1 cellular context compared by ENCODE assay signal in the genomic region with DNA sequence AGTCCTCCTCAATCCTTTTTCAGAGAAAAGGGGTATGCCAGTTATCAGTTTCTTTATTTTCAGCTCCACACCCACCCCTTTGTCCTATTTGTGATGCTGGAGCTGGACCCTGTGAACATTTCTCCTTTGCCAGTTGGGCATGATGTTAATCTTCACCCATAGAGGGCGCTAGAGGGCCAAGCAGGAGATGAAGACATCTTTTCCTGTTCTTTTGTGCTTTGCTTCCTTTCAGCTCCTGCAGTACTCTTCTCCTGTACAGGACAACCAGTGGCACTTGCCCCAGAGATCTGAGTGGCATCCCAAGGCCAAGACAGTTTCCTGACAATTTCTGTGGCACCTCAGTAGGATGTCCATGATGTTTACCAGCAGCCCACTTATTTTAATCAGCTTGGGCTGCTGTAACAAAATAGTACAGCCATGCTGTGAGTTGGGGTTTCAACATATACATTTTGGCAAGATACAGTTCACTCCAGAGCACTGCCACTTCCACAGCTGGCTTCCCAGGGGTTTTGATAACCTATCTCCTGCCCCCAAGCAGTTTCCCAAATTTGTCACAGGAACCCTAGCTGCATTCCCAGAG.
A peak's percentile ranks its signal among the peaks of the same experiment; 100 is the strongest.
TF ChIP-seq lines count a peak whose summit lies in the region.

No MANE protein-coding gene starts in this region.

TF ChIP-seq in HepG2, 621 proteins besides CTCF, POLR2A, EP300 and RAD21 (continued from another document and continues in another):
- TF ChIP-seq, protein P1, sequence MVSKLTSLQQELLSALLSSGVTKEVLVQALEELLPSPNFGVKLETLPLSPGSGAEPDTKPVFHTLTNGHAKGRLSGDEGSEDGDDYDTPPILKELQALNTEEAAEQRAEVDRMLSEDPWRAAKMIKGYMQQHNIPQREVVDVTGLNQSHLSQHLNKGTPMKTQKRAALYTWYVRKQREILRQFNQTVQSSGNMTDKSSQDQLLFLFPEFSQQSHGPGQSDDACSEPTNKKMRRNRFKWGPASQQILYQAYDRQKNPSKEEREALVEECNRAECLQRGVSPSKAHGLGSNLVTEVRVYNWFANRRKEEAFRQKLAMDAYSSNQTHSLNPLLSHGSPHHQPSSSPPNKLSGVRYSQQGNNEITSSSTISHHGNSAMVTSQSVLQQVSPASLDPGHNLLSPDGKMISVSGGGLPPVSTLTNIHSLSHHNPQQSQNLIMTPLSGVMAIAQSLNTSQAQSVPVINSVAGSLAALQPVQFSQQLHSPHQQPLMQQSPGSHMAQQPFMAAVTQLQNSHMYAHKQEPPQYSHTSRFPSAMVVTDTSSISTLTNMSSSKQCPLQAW (CRISPR knock-in tag; IDR thresholded peaks at IDR 0.05): no peak
- TF ChIP-seq SMC3 (IDR thresholded peaks at IDR 0.05; ENCODE audit: low read length): peak; percentile 76; the same call in 1 of the 2 replicates
- TF ChIP-seq, protein P2, sequence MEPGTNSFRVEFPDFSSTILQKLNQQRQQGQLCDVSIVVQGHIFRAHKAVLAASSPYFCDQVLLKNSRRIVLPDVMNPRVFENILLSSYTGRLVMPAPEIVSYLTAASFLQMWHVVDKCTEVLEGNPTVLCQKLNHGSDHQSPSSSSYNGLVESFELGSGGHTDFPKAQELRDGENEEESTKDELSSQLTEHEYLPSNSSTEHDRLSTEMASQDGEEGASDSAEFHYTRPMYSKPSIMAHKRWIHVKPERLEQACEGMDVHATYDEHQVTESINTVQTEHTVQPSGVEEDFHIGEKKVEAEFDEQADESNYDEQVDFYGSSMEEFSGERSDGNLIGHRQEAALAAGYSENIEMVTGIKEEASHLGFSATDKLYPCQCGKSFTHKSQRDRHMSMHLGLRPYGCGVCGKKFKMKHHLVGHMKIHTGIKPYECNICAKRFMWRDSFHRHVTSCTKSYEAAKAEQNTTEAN (CRISPR knock-in tag; conservative IDR thresholded peaks at IDR 0.05): no peak
- TF ChIP-seq JARID2 (CRISPR knock-in tag; IDR thresholded peaks at IDR 0.05; ENCODE audit: insufficient replicate concordance): no peak
- TF ChIP-seq HINFP (CRISPR knock-in tag; IDR thresholded peaks at IDR 0.05; ENCODE audit: low read depth): no peak
- 0 out of 2 replicates have a peak, but pooled peaks have one; percentile 36 for TF ChIP-seq ZNF569 (CRISPR knock-in tag; IDR thresholded peaks at IDR 0.05; ENCODE audit: borderline replicate concordance)
- TF ChIP-seq REL (CRISPR knock-in tag; conservative IDR thresholded peaks at IDR 0.05): no peak
- TF ChIP-seq TEAD3 (CRISPR knock-in tag; optimal IDR thresholded peaks at IDR 0.05; ENCODE audit: borderline replicate concordance): peak; percentile 26
- TF ChIP-seq, protein P3, sequence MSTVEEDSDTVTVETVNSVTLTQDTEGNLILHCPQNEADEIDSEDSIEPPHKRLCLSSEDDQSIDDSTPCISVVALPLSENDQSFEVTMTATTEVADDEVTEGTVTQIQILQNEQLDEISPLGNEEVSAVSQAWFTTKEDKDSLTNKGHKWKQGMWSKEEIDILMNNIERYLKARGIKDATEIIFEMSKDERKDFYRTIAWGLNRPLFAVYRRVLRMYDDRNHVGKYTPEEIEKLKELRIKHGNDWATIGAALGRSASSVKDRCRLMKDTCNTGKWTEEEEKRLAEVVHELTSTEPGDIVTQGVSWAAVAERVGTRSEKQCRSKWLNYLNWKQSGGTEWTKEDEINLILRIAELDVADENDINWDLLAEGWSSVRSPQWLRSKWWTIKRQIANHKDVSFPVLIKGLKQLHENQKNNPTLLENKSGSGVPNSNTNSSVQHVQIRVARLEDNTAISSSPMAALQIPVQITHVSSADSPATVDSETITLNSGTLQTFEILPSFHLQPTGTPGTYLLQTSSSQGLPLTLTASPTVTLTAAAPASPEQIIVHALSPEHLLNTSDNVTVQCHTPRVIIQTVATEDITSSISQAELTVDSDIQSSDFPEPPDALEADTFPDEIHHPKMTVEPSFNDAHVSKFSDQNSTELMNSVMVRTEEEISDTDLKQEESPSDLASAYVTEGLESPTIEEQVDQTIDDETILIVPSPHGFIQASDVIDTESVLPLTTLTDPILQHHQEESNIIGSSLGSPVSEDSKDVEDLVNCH (CRISPR knock-in tag; IDR thresholded peaks at IDR 0.05): no peak
- no peak for TF ChIP-seq ZNF160 (CRISPR knock-in tag; IDR thresholded peaks at IDR 0.05)
- no peak for TF ChIP-seq THAP7 (CRISPR knock-in tag; IDR thresholded peaks at IDR 0.05)
- TF ChIP-seq ATAD3A (CRISPR knock-in tag; IDR thresholded peaks at IDR 0.05): no peak
- no peak for TF ChIP-seq FOXO4 (CRISPR knock-in tag; conservative IDR thresholded peaks at IDR 0.05)
- TF ChIP-seq ZFP41 (CRISPR knock-in tag; IDR thresholded peaks at IDR 0.05; ENCODE audit: borderline replicate concordance): no peak
- no peak for TF ChIP-seq ZFP82 (CRISPR knock-in tag; IDR thresholded peaks at IDR 0.05; ENCODE audit: borderline replicate concordance)
- TF ChIP-seq ZSCAN21 (CRISPR knock-in tag; IDR thresholded peaks at IDR 0.05; ENCODE audit: borderline replicate concordance): no peak
- no peak for TF ChIP-seq CBX1 (IDR thresholded peaks at IDR 0.05; ENCODE audit: low read depth)
- TF ChIP-seq MAF1 (CRISPR knock-in tag; IDR thresholded peaks at IDR 0.05; ENCODE audit: borderline replicate concordance): no peak
- TF ChIP-seq NR2C2 (CRISPR knock-in tag; IDR thresholded peaks at IDR 0.05; ENCODE audit: borderline replicate concordance): no peak
- TF ChIP-seq MAFK (conservative IDR thresholded peaks at IDR 0.05 in 1 of 2, IDR thresholded peaks at IDR 0.05 in 1 of 2; ENCODE audit: low read length in 2 of 2): no peak
- TF ChIP-seq KMT2A (CRISPR knock-in tag; IDR thresholded peaks at IDR 0.05): no peak
- TF ChIP-seq XRCC5 (optimal IDR thresholded peaks at IDR 0.05; ENCODE audit: low read length): peak; percentile 43
- TF ChIP-seq ELF3 (CRISPR knock-in tag; IDR thresholded peaks at IDR 0.05): peak; percentile 47; the same call in 1 of the 2 replicates
- TF ChIP-seq, protein P4, sequence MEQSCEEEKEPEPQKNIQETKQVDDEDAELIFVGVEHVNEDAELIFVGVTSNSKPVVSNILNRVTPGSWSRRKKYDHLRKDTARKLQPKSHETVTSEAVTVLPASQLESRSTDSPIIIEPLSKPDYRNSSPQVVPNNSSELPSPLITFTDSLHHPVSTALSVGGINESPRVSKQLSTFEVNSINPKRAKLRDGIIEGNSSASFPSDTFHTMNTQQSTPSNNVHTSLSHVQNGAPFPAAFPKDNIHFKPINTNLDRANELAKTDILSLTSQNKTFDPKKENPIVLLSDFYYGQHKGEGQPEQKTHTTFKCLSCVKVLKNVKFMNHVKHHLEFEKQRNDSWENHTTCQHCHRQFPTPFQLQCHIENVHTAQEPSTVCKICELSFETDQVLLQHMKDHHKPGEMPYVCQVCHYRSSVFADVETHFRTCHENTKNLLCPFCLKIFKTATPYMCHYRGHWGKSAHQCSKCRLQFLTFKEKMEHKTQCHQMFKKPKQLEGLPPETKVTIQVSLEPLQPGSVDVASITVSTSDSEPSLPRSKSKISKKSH (CRISPR knock-in tag; IDR thresholded peaks at IDR 0.05; ENCODE audit: borderline replicate concordance): no peak
- TF ChIP-seq SYNCRIP (IDR thresholded peaks at IDR 0.05; ENCODE audit: insufficient read depth, low read depth, low read length): no peak
- TF ChIP-seq, protein P5, sequence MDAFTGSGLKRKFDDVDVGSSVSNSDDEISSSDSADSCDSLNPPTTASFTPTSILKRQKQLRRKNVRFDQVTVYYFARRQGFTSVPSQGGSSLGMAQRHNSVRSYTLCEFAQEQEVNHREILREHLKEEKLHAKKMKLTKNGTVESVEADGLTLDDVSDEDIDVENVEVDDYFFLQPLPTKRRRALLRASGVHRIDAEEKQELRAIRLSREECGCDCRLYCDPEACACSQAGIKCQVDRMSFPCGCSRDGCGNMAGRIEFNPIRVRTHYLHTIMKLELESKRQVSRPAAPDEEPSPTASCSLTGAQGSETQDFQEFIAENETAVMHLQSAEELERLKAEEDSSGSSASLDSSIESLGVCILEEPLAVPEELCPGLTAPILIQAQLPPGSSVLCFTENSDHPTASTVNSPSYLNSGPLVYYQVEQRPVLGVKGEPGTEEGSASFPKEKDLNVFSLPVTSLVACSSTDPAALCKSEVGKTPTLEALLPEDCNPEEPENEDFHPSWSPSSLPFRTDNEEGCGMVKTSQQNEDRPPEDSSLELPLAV (CRISPR knock-in tag; conservative IDR thresholded peaks at IDR 0.05; ENCODE audit: low read depth): no peak
- peak; percentile 85 for TF ChIP-seq STAG1 (CRISPR knock-in tag; IDR thresholded peaks at IDR 0.05)
- TF ChIP-seq ZBTB1 (CRISPR knock-in tag; IDR thresholded peaks at IDR 0.05; ENCODE audit: borderline replicate concordance): no peak
- no peak for TF ChIP-seq MTA3 (CRISPR knock-in tag; IDR thresholded peaks at IDR 0.05)
- TF ChIP-seq AKAP8 (CRISPR knock-in tag; IDR thresholded peaks at IDR 0.05): no peak
- no peak for TF ChIP-seq ZNF672 (CRISPR knock-in tag; IDR thresholded peaks at IDR 0.05)
- TF ChIP-seq ZNF839 (CRISPR knock-in tag; IDR thresholded peaks at IDR 0.05; ENCODE audit: borderline replicate concordance): no peak
- TF ChIP-seq ZNF747 (CRISPR knock-in tag; IDR thresholded peaks at IDR 0.05; ENCODE audit: borderline replicate concordance): no peak
- TF ChIP-seq SAP130 (CRISPR knock-in tag; IDR thresholded peaks at IDR 0.05; ENCODE audit: low read depth): no peak
- TF ChIP-seq HNRNPLL (IDR thresholded peaks at IDR 0.05; ENCODE audit: low read depth, low read length, poor library complexity, severe bottlenecking): no peak
- TF ChIP-seq IKZF4 (CRISPR knock-in tag; IDR thresholded peaks at IDR 0.05; ENCODE audit: borderline replicate concordance, low read depth, not compliant biosample characterization): peak; percentile 21
- TF ChIP-seq CCDC6 (CRISPR knock-in tag; IDR thresholded peaks at IDR 0.05): no peak
- TF ChIP-seq ZBTB39 (CRISPR knock-in tag; IDR thresholded peaks at IDR 0.05): no peak
- no peak for TF ChIP-seq ZNF720 (CRISPR knock-in tag; IDR thresholded peaks at IDR 0.05)
- 0 out of 2 replicates have a peak, but pooled peaks have one; percentile 16 for TF ChIP-seq GATAD2A (CRISPR knock-in tag; IDR thresholded peaks at IDR 0.05)
- no peak for TF ChIP-seq KLF16 (CRISPR knock-in tag; IDR thresholded peaks at IDR 0.05)
- TF ChIP-seq PITX1 (CRISPR knock-in tag; IDR thresholded peaks at IDR 0.05): peak; percentile 57; the same call in 1 of the 2 replicates
